ENCODE assay signal across 27 cellular contexts in genomic region chr7:25694690-25695089, GRCh38.
DNase-seq lines count a peak whose midpoint lies in the region; ATAC-seq, FAIRE-seq and TF ChIP-seq lines count a peak whose summit lies in the region.
"Had no signal": no experiment of that assay in that cellular context is flagged by ENCODE, and none has a peak within 500 bp of the region (broad histone marks: within the 10 kb centered on the region; RNA-seq: fewer than 3 reads in every experiment).

No MANE protein-coding gene starts in this region.

- peak overlapping the region; percentile 83 to 91 (median 90) for H3K27ac Mint-ChIP-seq in nephron
- H3K27ac Mint-ChIP-seq: activated CD4-positive, alpha-beta T cell treated with anti-CD3 and anti-CD28 coated beads, Interleukin-2, amount 10 ng/mL, durations not matched to agents 7 days and 5 days; activated CD8-positive, alpha-beta memory T cell treated with anti-CD3 and anti-CD28 coated beads, Interleukin-2, amount 10 ng/mL, durations not matched to agents 7 days and 5 days; CD14-positive monocyte had no signal

- no peak for TF ChIP-seq CTCF in nephron (IDR thresholded peaks at IDR 0.05; ENCODE audit: unreplicated experiment in 3 of 3)
- TF ChIP-seq CTCF in HepG2 (CRISPR knock-in tag; IDR thresholded peaks at IDR 0.05): no peak

- no peak overlapping the region for H3K4me3 ChIP-seq in subcutaneous abdominal adipose tissue (ENCODE audit: low read depth in 1 of 5, low read length in 5 of 5)
- no peak overlapping the region for H3K4me3 ChIP-seq in HepG2 (replicated peaks in 1 of 3; ENCODE audit: insufficient read depth in 1 of 3, low read depth in 2 of 3, low read length in 3 of 3)
- H3K4me3 ChIP-seq: esophagus muscularis mucosa, mucosa of descending colon had no signal

- POLR2A ChIA-PET in HepG2 (lab: Yijun Ruan, JAX): no interaction called here

- H3K27me3 ChIP-seq in subcutaneous abdominal adipose tissue (ENCODE audit: control insufficient read depth in 5 of 5, insufficient read depth in 4 of 5, low read length in 5 of 5) (peaks cover 0 to 5% (median 0%) of the 10 kb centered on the region in 5 donors), HepG2 (ENCODE audit: control insufficient read depth in 1 of 2, insufficient read depth in 2 of 2, low read length in 2 of 2) (no peaks in the 10 kb centered on the region)
- H3K27me3 ChIP-seq: esophagus muscularis mucosa had no signal

- H3K36me3 Mint-ChIP-seq in nephron (ENCODE audit: low read depth): no peaks in the 10 kb centered on the region
- H3K36me3 Mint-ChIP-seq: activated CD8-positive, alpha-beta memory T cell treated with anti-CD3 and anti-CD28 coated beads, Interleukin-2, amount 10 ng/mL, durations not matched to agents 7 days and 5 days; CD14-positive monocyte had no signal

- peaks cover 0 to 3% (median 0%) of the 10 kb centered on the region in 5 donors for H3K9me3 ChIP-seq in subcutaneous abdominal adipose tissue (ENCODE audit: control insufficient read depth in 5 of 5, low read length in 5 of 5)
- H3K9me3 ChIP-seq in HepG2 (ENCODE audit: low read length): no peaks in the 10 kb centered on the region
- H3K9me3 ChIP-seq: esophagus muscularis mucosa, mucosa of descending colon had no signal

- H3K9me3 Mint-ChIP-seq in nephron: no peaks in the 10 kb centered on the region
- H3K9me3 Mint-ChIP-seq: activated CD4-positive, alpha-beta T cell treated with anti-CD3 and anti-CD28 coated beads, Interleukin-2, amount 10 ng/mL, durations not matched to agents 7 days and 5 days; central memory CD8-positive, alpha-beta T cell; IgD-negative memory B cell had no signal

- FAIRE-seq in TTC549 (lab: Jason Lieb, UNC) (peak; percentile 60), HepG2 (lab: Jason Lieb, UNC) (no peak)
- FAIRE-seq: D721Med, RCC 7860, urothelium cell line had no signal

- H3K9ac ChIP-seq in subcutaneous abdominal adipose tissue (ENCODE audit: low read length in 5 of 5) (peak overlapping the region in 2 of 5 donors; percentile 11 to 100), HepG2 (ENCODE audit: insufficient read depth, low read depth, low read length) (no peak overlapping the region)

- H4K20me1 ChIP-seq in HepG2 (ENCODE audit: insufficient read depth, low read length): no peaks in the 10 kb centered on the region

- H3K4me1 ChIP-seq in subcutaneous abdominal adipose tissue (ENCODE audit: control insufficient read depth in 5 of 5, insufficient read depth in 5 of 5, low read length in 5 of 5) (peaks cover 2 to 27% (median 21%) of the 10 kb centered on the region in 5 donors), HepG2 (ENCODE audit: insufficient read depth, low read length) (no peaks in the 10 kb centered on the region)
- H3K4me1 ChIP-seq: esophagus muscularis mucosa had no signal

- TF ChIP-seq RAD21 in HepG2 (CRISPR knock-in tag; IDR thresholded peaks at IDR 0.05): no peak

- no peak overlapping the region for H2AFZ ChIP-seq in HepG2 (ENCODE audit: low read length)

- H3K4me3 Mint-ChIP-seq in nephron: no peak overlapping the region
- H3K4me3 Mint-ChIP-seq: activated CD4-positive, alpha-beta T cell treated with anti-CD3 and anti-CD28 coated beads, Interleukin-2, amount 10 ng/mL, durations not matched to agents 7 days and 5 days; activated CD8-positive, alpha-beta memory T cell treated with anti-CD3 and anti-CD28 coated beads, Interleukin-2, amount 10 ng/mL, durations not matched to agents 7 days and 5 days; CD14-positive monocyte; central memory CD8-positive, alpha-beta T cell; IgD-negative memory B cell; neural crest cell had no signal

- 19% methylated on average over 5 of the region's 5 CpGs for WGBS in HepG2 (ENCODE audit: low lambda C conversion rate)

- CTCF ChIA-PET in HepG2 (lab: Yijun Ruan, JAX; ENCODE audit: low intra/inter-chr PET ratio, low total read pairs): no interaction called here

- no peak overlapping the region for H3K4me2 ChIP-seq in HepG2 (ENCODE audit: low read depth, low read length)

- DNase-seq in Right ventricle myocardium superior (no peak), nucleus accumbens (lab: John Stamatoyannopoulos, UW) (no peak), HepG2 (ENCODE audit: low spot score) (no peak), NCI-H187 (lab: John Stamatoyannopoulos, UW) (no peak)
- DNase-seq: activated CD4-positive, alpha-beta T cell treated with anti-CD3 and anti-CD28 coated beads, Interleukin-2, amount 10 ng/mL, durations not matched to agents 7 days and 5 days; activated CD8-positive, alpha-beta memory T cell treated with anti-CD3 and anti-CD28 coated beads, Interleukin-2, amount 10 ng/mL, durations not matched to agents 7 days and 5 days; activated naive CD4-positive, alpha-beta T cell treated with anti-CD3 and anti-CD28 coated beads, Interleukin-2, amount 50 U/mL, for 16 hours; left colon; mucosa of descending colon; NCI-H1417; retina; stimulated activated CD8-positive, alpha-beta memory T cell treated with anti-CD3 and anti-CD28 coated beads, Interleukin-4, amount 100 ng/mL, for 48 hours; T-helper 2 cell had no signal

- H3K79me2 ChIP-seq in HepG2 (ENCODE audit: insufficient read depth, low read length): no peaks in the 10 kb centered on the region

- in situ Hi-C loops in HepG2 (cut with HindIII; ENCODE audit: extremely low pct_ligation_motif_present, low pct_unique_long_range_greater_than_20kb): no loop called here

- TF ChIP-seq EP300 in HepG2 (IDR thresholded peaks at IDR 0.05; ENCODE audit: low read depth in 2 of 2, low read length in 2 of 2) (no peak), HepG2 (CRISPR knock-in tag; IDR thresholded peaks at IDR 0.05; ENCODE audit: borderline replicate concordance) (no peak)

- H3K27ac ChIP-seq in subcutaneous abdominal adipose tissue (ENCODE audit: low read depth, low read length) (peak overlapping the region; percentile 88), HepG2 (ENCODE audit: extremely low read length, insufficient read depth, low read length) (no peak overlapping the region)
- H3K27ac ChIP-seq: esophagus muscularis mucosa, HL-60, VCaP had no signal

- peaks cover 0 to 2% (median 0%) of the 10 kb centered on the region in 5 donors for H3K36me3 ChIP-seq in subcutaneous abdominal adipose tissue (ENCODE audit: control insufficient read depth in 5 of 5, insufficient read depth in 5 of 5, low read length in 5 of 5)
- no peaks in the 10 kb centered on the region for H3K36me3 ChIP-seq in HepG2 (replicated peaks in 1 of 2; ENCODE audit: control insufficient read depth in 1 of 2, insufficient read depth in 2 of 2, low read length in 2 of 2)
- H3K36me3 ChIP-seq: esophagus muscularis mucosa had no signal

- peaks cover 52% of the 10 kb centered on the region for H3K4me1 Mint-ChIP-seq in nephron
- H3K4me1 Mint-ChIP-seq: activated CD4-positive, alpha-beta T cell treated with anti-CD3 and anti-CD28 coated beads, Interleukin-2, amount 10 ng/mL, durations not matched to agents 7 days and 5 days; activated CD8-positive, alpha-beta memory T cell treated with anti-CD3 and anti-CD28 coated beads, Interleukin-2, amount 10 ng/mL, durations not matched to agents 7 days and 5 days; CD14-positive monocyte; central memory CD8-positive, alpha-beta T cell; IgD-negative memory B cell had no signal

- TF ChIP-seq POLR2A in HepG2 (IDR thresholded peaks at IDR 0.05; ENCODE audit: insufficient read depth in 1 of 2, low read depth in 2 of 2, low read length in 2 of 2): no peak

- no TSS peak for BruUV-seq in HepG2 (replicated peaks; lab: Mats Ljungman, UMichigan)

- H3K27me3 Mint-ChIP-seq in nephron (ENCODE audit: low read depth): no peaks in the 10 kb centered on the region

- ATAC-seq in Right ventricle myocardium superior (ENCODE audit: poor library complexity): peak; percentile 83
- ATAC-seq in HG02852 (IDR thresholded peaks at IDR 0.05; ENCODE audit: unreplicated experiment): no peak
- no peak for ATAC-seq in HepG2
- ATAC-seq: activated CD8-positive, alpha-beta memory T cell treated with anti-CD3 and anti-CD28 coated beads, Interleukin-2, amount 10 ng/mL, durations not matched to agents 7 days and 5 days; left colon; mucosa of descending colon had no signal

- intact Hi-C loops in Right ventricle myocardium superior (cut with DNase I): no loop called here
- intact Hi-C loops in HepG2 (cut with micrococcal nuclease; ENCODE audit: unreplicated experiment): no loop called here

TF ChIP-seq in HepG2, 621 proteins besides CTCF, POLR2A, EP300 and RAD21 (continues in another document):
- TF ChIP-seq, protein P1, sequence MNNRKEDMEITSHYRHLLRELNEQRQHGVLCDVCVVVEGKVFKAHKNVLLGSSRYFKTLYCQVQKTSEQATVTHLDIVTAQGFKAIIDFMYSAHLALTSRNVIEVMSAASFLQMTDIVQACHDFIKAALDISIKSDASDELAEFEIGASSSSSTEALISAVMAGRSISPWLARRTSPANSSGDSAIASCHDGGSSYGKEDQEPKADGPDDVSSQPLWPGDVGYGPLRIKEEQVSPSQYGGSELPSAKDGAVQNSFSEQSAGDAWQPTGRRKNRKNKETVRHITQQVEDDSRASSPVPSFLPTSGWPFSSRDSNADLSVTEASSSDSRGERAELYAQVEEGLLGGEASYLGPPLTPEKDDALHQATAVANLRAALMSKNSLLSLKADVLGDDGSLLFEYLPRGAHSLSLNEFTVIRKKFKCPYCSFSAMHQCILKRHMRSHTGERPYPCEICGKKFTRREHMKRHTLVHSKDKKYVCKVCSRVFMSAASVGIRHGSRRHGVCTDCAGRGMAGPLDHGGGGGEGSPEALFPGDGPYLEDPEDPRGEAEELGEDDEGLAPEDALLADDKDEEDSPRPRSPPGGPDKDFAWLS (CRISPR knock-in tag; IDR thresholded peaks at IDR 0.05; ENCODE audit: borderline replicate concordance): no peak
- TF ChIP-seq ZBTB20 (CRISPR knock-in tag; IDR thresholded peaks at IDR 0.05; ENCODE audit: borderline replicate concordance, low read depth): no peak
- no peak for TF ChIP-seq NPAS2 (CRISPR knock-in tag; IDR thresholded peaks at IDR 0.05; ENCODE audit: borderline replicate concordance)
- TF ChIP-seq ZKSCAN5 (CRISPR knock-in tag; IDR thresholded peaks at IDR 0.05): no peak
- TF ChIP-seq, protein P2, sequence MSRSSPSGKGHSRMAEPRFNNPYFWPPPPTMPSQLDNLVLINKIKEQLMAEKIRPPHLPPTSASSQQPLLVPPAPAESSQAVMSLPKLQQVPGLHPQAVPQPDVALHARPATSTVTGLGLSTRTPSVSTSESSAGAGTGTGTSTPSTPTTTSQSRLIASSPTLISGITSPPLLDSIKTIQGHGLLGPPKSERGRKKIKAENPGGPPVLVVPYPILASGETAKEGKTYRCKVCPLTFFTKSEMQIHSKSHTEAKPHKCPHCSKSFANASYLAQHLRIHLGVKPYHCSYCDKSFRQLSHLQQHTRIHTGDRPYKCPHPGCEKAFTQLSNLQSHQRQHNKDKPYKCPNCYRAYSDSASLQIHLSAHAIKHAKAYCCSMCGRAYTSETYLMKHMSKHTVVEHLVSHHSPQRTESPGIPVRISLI (CRISPR knock-in tag; IDR thresholded peaks at IDR 0.05; ENCODE audit: borderline replicate concordance): no peak
- TF ChIP-seq ZNF746 (CRISPR knock-in tag; IDR thresholded peaks at IDR 0.05): no peak
- TF ChIP-seq ZNF619 (CRISPR knock-in tag; IDR thresholded peaks at IDR 0.05): no peak
